In the genomic region with DNA sequence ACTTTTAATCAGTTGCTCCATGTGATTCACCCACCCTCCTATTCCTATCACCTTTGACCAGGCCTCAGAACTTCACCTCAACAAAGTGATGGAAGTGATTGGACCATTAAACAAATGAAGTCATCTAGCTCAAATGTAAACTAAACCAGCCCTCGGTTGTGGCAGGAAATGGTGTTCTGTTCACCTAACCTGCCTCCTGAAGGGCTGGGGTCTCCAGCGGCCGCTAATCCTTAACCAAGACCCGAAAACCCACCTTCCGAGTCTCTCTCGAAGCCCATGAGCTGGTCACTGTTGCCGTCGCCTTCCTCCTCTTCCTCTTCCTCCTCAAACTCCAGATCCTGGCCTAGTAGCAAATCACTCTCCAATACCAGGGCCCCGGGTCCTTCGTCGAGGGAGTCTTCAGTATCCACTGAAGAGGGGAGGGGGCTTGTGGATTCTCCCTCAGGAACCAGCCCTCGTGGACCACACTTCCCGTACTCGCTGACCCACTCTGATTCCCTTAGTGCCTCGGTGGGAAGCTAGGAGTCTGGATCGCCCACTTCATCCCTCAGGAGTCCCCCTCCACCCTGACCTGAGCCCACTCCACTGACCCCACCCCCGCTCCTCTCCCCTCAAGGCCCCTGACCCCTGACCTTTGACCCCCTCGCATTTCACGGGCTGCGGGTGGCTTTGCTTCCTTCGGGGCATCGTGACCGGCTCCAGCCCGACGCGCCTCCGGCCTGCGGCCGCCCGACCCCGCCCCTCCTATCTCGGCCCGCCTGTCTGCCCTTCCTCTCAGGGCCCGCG, we compare ENCODE assay signal across 1 cellular context.
TF ChIP-seq lines count a peak whose summit lies in the region.

No MANE protein-coding gene starts in this region.

TF ChIP-seq in neural cell, 6 proteins besides CTCF, POLR2A, EP300 and RAD21:
- TF ChIP-seq POLR2AphosphoS5 (IDR thresholded peaks at IDR 0.05) (no peak), SMC3 (conservative IDR thresholded peaks at IDR 0.05; ENCODE audit: poor library complexity) (no peak), MXI1 (conservative IDR thresholded peaks at IDR 0.05; ENCODE audit: poor library complexity, severe bottlenecking) (no peak)
